Comparison of ENCODE assay signal across 8 cellular contexts in the genomic region with DNA sequence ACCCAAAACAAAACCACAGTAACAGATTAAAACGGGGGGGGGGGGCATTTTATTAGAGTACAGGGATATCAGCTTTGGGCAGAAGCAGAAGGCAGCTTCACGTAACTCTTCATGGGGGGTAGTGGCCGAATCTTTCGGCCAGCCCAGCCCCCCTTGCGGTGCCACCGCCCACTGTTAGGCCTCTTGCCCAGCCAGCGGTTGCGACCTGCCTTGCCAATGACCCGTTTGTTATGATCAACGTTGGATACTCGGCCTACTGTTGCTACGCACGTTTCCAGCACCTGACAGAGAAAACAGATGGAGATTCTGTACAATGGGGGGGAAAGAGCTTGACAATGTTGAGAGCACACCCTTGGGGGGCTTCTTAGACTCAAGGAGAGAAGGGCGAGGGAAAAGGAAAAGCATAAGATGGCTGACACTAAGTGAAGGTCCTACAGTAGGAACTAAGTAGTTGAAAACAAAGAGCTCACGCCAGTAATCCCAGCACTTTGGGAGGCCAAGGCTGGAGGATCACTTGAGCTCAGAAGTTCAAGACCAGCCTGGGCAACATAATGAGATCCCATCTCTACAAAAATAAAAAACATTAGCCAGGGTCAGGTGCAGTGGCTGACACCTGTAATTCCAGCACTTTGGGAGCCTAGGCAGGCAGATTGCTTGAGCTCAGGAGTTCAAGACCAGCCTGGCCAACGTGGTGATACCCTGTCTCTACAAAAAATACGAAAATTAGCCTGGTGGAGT. TPM values are rescaled to one million over a fixed set of nuclear protein-coding genes. Genes with fewer than 3 reads are reported as not detected.
A peak's percentile ranks its signal among the peaks of the same experiment; 100 is the strongest.
DNase-seq lines count a peak whose midpoint lies in the region; ATAC-seq and TF ChIP-seq lines count a peak whose summit lies in the region.

No MANE protein-coding gene starts in this region.

- no peak for ATAC-seq in T-helper 17 cell
- no peak for ATAC-seq in HG03108 (IDR thresholded peaks at IDR 0.05; ENCODE audit: unreplicated experiment)

- H3K27me3 Mint-ChIP-seq in T-helper 17 cell = no peaks in the 10 kb centered on the region

- H3K4me3 Mint-ChIP-seq in T-helper 17 cell = peak overlapping the region; percentile 94

- peaks cover 40% of the 10 kb centered on the region for H3K4me1 Mint-ChIP-seq in T-helper 17 cell

- TF ChIP-seq CTCF in GM12875 (IDR thresholded peaks at IDR 0.05; ENCODE audit: borderline replicate concordance, insufficient read depth, low read depth, low read length) (no peak), fibroblast of mammary gland (conservative IDR thresholded peaks at IDR 0.05; ENCODE audit: control insufficient read depth, insufficient read depth, low read depth, low read length) (no peak), retinal pigment epithelial cell (conservative IDR thresholded peaks at IDR 0.05; ENCODE audit: low read depth, low read length) (no peak), GM13977 (IDR thresholded peaks at IDR 0.05; ENCODE audit: extremely low read depth, insufficient read depth, missing control alignments) (no peak)

- H3K36me3 Mint-ChIP-seq in T-helper 17 cell (ENCODE audit: low read depth) = peaks cover 8% of the 10 kb centered on the region

- no peaks in the 10 kb centered on the region for H3K9me3 ChIP-seq in T-helper 17 cell (ENCODE audit: control insufficient read depth, low read length, poor library complexity, severe bottlenecking)

- peak overlapping the region; percentile 93 for H3K27ac Mint-ChIP-seq in T-helper 17 cell

- in situ Hi-C loops in GM13977 (cut with MboI; ENCODE audit: low pct_unique_long_range_greater_than_20kb, low sequenced_read_pairs, unreplicated experiment) = no loop called here

- H3K4me3 ChIP-seq in GM12875 (ENCODE audit: low read depth, low read length) (peak overlapping the region; percentile 54), fibroblast of mammary gland (ENCODE audit: control insufficient read depth, low read depth, low read length) (peak overlapping the region; percentile 83), retinal pigment epithelial cell (ENCODE audit: low read length) (peak overlapping the region; percentile 82)

- DNase-seq in T-helper 17 cell (no peak), fibroblast of mammary gland (ENCODE audit: low read depth) (peak; percentile 56), retinal pigment epithelial cell (ENCODE audit: low read depth) (no peak), AG08395 (ENCODE audit: low spot score) (no peak), GM13977 (ENCODE audit: low spot score) (no peak), H4 (ENCODE audit: low spot score) (no peak)

RNA-seq across cellular contexts. Expression of a gene that starts 0.7 kb away (rescaled TPM):
- total RNA-seq in T-helper 17 cell = 10 to 100 TPM in 1 of 2 donors, 1 to 10 TPM in 1; 8.2 to 11.2 TPM
- 12.8 and 13.2 TPM in 2 replicates for total RNA-seq in H4 (2014; rRNA removed; shearing (Covaris generic))

RNA-seq across cellular contexts. Expression of a gene that starts 4.9 kb away (rescaled TPM):
- 10 to 100 TPM; 32.3 to 37.5 TPM for total RNA-seq in T-helper 17 cell
- 53.7 and 63.2 TPM in 2 replicates for total RNA-seq in H4 (2014; rRNA removed; shearing (Covaris generic))

RNA-seq across cellular contexts. Expression of a gene that starts 5.1 kb away (rescaled TPM):
- total RNA-seq in T-helper 17 cell = 10 to 100 TPM; 25.7 to 41.9 TPM
- total RNA-seq in H4 (2014; rRNA removed; shearing (Covaris generic)) = 11.6 and 21.7 TPM in 2 replicates

RNA-seq across cellular contexts. Expression of a gene that starts 21.7 kb away (rescaled TPM):
- 1 to 10 TPM in 1 of 2 donors, under 1 TPM in 1; 0.62 to 1.6 TPM for total RNA-seq in T-helper 17 cell
- 46.0 and 57.7 TPM in 2 replicates for total RNA-seq in H4 (2014; rRNA removed; shearing (Covaris generic))

RNA-seq across cellular contexts. Expression of a gene that starts 33.0 kb away (rescaled TPM):
- 10 to 100 TPM; 25.2 to 29.0 TPM for total RNA-seq in T-helper 17 cell
- 204 and 205 TPM in 2 replicates for total RNA-seq in H4 (2014; rRNA removed; shearing (Covaris generic))
